ENCODE assay signal across 22 cellular contexts in genomic region chr12:75592086-75592485, GRCh38.
DNase-seq lines count a peak whose midpoint lies in the region; ATAC-seq, FAIRE-seq and TF ChIP-seq lines count a peak whose summit lies in the region.
"Had no signal": no experiment of that assay in that cellular context is flagged by ENCODE, and none has a peak within 500 bp of the region (broad histone marks: within the 10 kb centered on the region; RNA-seq: fewer than 3 reads in every experiment).

No MANE protein-coding gene starts in this region.

- no peak for ATAC-seq in HG02588 (IDR thresholded peaks at IDR 0.05; ENCODE audit: unreplicated experiment)
- ATAC-seq in activated CD8-positive, alpha-beta T cell treated with anti-CD3 and anti-CD28 coated beads, Interleukin-2, amount 10 ng/mL, durations not matched to agents 7 days and 5 days = no peak
- no peak for ATAC-seq in GM18909 (IDR thresholded peaks at IDR 0.05; ENCODE audit: poor library complexity, unreplicated experiment)
- ATAC-seq: PC-3 had no signal

- H3K9ac ChIP-seq in mesenchymal stem cell (ENCODE audit: low read length) = no peak overlapping the region
- H3K9ac ChIP-seq: KMS-11 had no signal

- no peaks in the 10 kb centered on the region for H3K36me3 ChIP-seq in mesenchymal stem cell (ENCODE audit: control insufficient read depth in 1 of 2, insufficient read depth in 2 of 2, low read depth in 1 of 2, low read length in 2 of 2)
- H3K36me3 ChIP-seq: BE2C had no signal

- H2BK120ac ChIP-seq in mesenchymal stem cell (ENCODE audit: low read depth, low read length) = no peak overlapping the region

- no peaks in the 10 kb centered on the region for H3K79me1 ChIP-seq in mesenchymal stem cell (replicated peaks; ENCODE audit: low read length, poor library complexity, severe bottlenecking)

- no peak overlapping the region for H3K27ac ChIP-seq in mesenchymal stem cell (ENCODE audit: low read length, poor library complexity, severe bottlenecking)
- H3K27ac ChIP-seq: HL-60, KMS-11, RWPE1 had no signal

- H3K18ac ChIP-seq in mesenchymal stem cell (ENCODE audit: low read depth in 1 of 2, low read length in 2 of 2) = no peak overlapping the region

- H3K4me3 Mint-ChIP-seq in activated CD8-positive, alpha-beta T cell treated with anti-CD3 and anti-CD28 coated beads, Interleukin-2, amount 10 ng/mL, durations not matched to agents 7 days and 5 days = no peak overlapping the region
- H3K4me3 Mint-ChIP-seq: CD4-positive, alpha-beta T cell; HFFc6 had no signal

- peaks cover 29% of the 10 kb centered on the region for H3K27me3 Mint-ChIP-seq in activated CD8-positive, alpha-beta T cell treated with anti-CD3 and anti-CD28 coated beads, Interleukin-2, amount 10 ng/mL, durations not matched to agents 7 days and 5 days (ENCODE audit: low read depth)
- H3K27me3 Mint-ChIP-seq: CD4-positive, alpha-beta T cell had no signal

- H3K27ac Mint-ChIP-seq in activated CD8-positive, alpha-beta T cell treated with anti-CD3 and anti-CD28 coated beads, Interleukin-2, amount 10 ng/mL, durations not matched to agents 7 days and 5 days = no peak overlapping the region
- H3K27ac Mint-ChIP-seq: CD4-positive, alpha-beta T cell; HFFc6 had no signal

- no peak overlapping the region for H2BK12ac ChIP-seq in mesenchymal stem cell (ENCODE audit: low read length in 2 of 2)

- H3K36me3 Mint-ChIP-seq in activated CD8-positive, alpha-beta T cell treated with anti-CD3 and anti-CD28 coated beads, Interleukin-2, amount 10 ng/mL, durations not matched to agents 7 days and 5 days (ENCODE audit: low read depth) = no peaks in the 10 kb centered on the region

- no peaks in the 10 kb centered on the region for H3K9me3 Mint-ChIP-seq in activated CD8-positive, alpha-beta T cell treated with anti-CD3 and anti-CD28 coated beads, Interleukin-2, amount 10 ng/mL, durations not matched to agents 7 days and 5 days (ENCODE audit: insufficient read depth)
- H3K9me3 Mint-ChIP-seq: CD4-positive, alpha-beta T cell; HFFc6 had no signal

- H3K4me3 ChIP-seq in fibroblast of villous mesenchyme (ENCODE audit: low read depth, low read length) = no peak overlapping the region
- H3K4me3 ChIP-seq in mesenchymal stem cell (ENCODE audit: insufficient read depth in 1 of 2, low read depth in 1 of 2, low read length in 2 of 2) = no peak overlapping the region

- TF ChIP-seq CTCF in D721Med (IDR thresholded peaks at IDR 0.05; ENCODE audit: insufficient read depth, missing control alignments) (no peak), fibroblast of villous mesenchyme (IDR thresholded peaks at IDR 0.05; ENCODE audit: insufficient read depth, low read depth, low read length) (no peak)

- no peak overlapping the region for H2AFZ ChIP-seq in mesenchymal stem cell (ENCODE audit: low read depth, low read length)

- POLR2A ChIA-PET in activated CD8-positive, alpha-beta T cell treated with anti-CD3 and anti-CD28 coated beads, Interleukin-2, amount 10 ng/mL, durations not matched to agents 7 days and 5 days (lab: Charles Lee) = no interaction called here

- H2AK5ac ChIP-seq in mesenchymal stem cell (ENCODE audit: low read length, severe bottlenecking) = no peak overlapping the region

- 98% methylated on average over 5 of the region's 5 CpGs for WGBS in mesenchymal stem cell

- no peak overlapping the region for H3K4ac ChIP-seq in mesenchymal stem cell (ENCODE audit: low read depth in 1 of 2, low read length in 2 of 2)

- no peaks in the 10 kb centered on the region for H3K4me1 ChIP-seq in mesenchymal stem cell (ENCODE audit: control insufficient read depth, insufficient read depth, low read depth, low read length)
- H3K4me1 ChIP-seq: Caco-2 had no signal

- no peak overlapping the region for H3K4me2 ChIP-seq in mesenchymal stem cell (ENCODE audit: low read length, poor library complexity, severe bottlenecking)
- H3K4me2 ChIP-seq: KMS-11 had no signal

- no peak overlapping the region for H2BK15ac ChIP-seq in mesenchymal stem cell (ENCODE audit: low read depth, poor library complexity, severe bottlenecking)

- peaks cover 2% of the 10 kb centered on the region for H3K4me1 Mint-ChIP-seq in activated CD8-positive, alpha-beta T cell treated with anti-CD3 and anti-CD28 coated beads, Interleukin-2, amount 10 ng/mL, durations not matched to agents 7 days and 5 days (ENCODE audit: low read depth)

- no peak overlapping the region for H3K14ac ChIP-seq in mesenchymal stem cell (ENCODE audit: low read length in 2 of 2)

- H4K91ac ChIP-seq in mesenchymal stem cell (ENCODE audit: low read length) = no peak overlapping the region

- CTCF ChIA-PET in activated CD8-positive, alpha-beta T cell treated with anti-CD3 and anti-CD28 coated beads, Interleukin-2, amount 10 ng/mL, durations not matched to agents 7 days and 5 days (lab: Charles Lee) = no interaction called here

- H3K23ac ChIP-seq in mesenchymal stem cell (ENCODE audit: low read length in 2 of 2) = no peak overlapping the region

- no peaks in the 10 kb centered on the region for H3K27me3 ChIP-seq in mesenchymal stem cell (ENCODE audit: control insufficient read depth in 1 of 2, insufficient read depth in 1 of 2, low read length in 2 of 2)
- H3K27me3 ChIP-seq: BE2C had no signal

- peaks cover 7% of the 10 kb centered on the region for H3K9me3 ChIP-seq in mesenchymal stem cell (ENCODE audit: control insufficient read depth, low read length)
- H3K9me3 ChIP-seq: BE2C, Caco-2 had no signal

- peak; percentile 48 for FAIRE-seq in D721Med (lab: Jason Lieb, UNC)
- FAIRE-seq: GM12891, GM18507 had no signal

- H2BK5ac ChIP-seq in mesenchymal stem cell (ENCODE audit: low read depth, low read length, poor library complexity, severe bottlenecking) = no peak overlapping the region

- H4K8ac ChIP-seq in mesenchymal stem cell (ENCODE audit: low read length) = no peak overlapping the region

- DNase-seq in D721Med (ENCODE audit: insufficient read length, low spot score) (no peak), NCI-H1694 treated with DMSO at 0.1 percent for 48 hours (lab: John Stamatoyannopoulos, UW) (peak; percentile 85), NCI-H82 (lab: John Stamatoyannopoulos, UW) (peak; percentile 87), fibroblast of villous mesenchyme (ENCODE audit: low read depth) (peak; percentile 26), mesenchymal stem cell (no peak)
- DNase-seq in activated CD8-positive, alpha-beta T cell treated with anti-CD3 and anti-CD28 coated beads, Interleukin-2, amount 10 ng/mL, durations not matched to agents 7 days and 5 days = no peak
- DNase-seq: BE2C; Caco-2; CD4-positive, alpha-beta T cell; DMS53; EL; HFFc6; NCI-H1930; NCI-H774; PC-3 had no signal

Comparison
In these comparisons a context has a peak if more than half of its experiments do, and no peak if none do; other contexts are left out.
1. DNase-seq: peak in NCI-H1694 treated with DMSO at 0.1 percent for 48 hours (single experiment), NCI-H82 (single experiment) and fibroblast of villous mesenchyme (single experiment); none in D721Med (single experiment), activated CD8-positive, alpha-beta T cell treated with anti-CD3 and anti-CD28 coated beads, Interleukin-2, amount 10 ng/mL, durations not matched to agents 7 days and 5 days (single experiment) and mesenchymal stem cell (single experiment).